1 cellular context compared by ENCODE assay signal in the genomic region with DNA sequence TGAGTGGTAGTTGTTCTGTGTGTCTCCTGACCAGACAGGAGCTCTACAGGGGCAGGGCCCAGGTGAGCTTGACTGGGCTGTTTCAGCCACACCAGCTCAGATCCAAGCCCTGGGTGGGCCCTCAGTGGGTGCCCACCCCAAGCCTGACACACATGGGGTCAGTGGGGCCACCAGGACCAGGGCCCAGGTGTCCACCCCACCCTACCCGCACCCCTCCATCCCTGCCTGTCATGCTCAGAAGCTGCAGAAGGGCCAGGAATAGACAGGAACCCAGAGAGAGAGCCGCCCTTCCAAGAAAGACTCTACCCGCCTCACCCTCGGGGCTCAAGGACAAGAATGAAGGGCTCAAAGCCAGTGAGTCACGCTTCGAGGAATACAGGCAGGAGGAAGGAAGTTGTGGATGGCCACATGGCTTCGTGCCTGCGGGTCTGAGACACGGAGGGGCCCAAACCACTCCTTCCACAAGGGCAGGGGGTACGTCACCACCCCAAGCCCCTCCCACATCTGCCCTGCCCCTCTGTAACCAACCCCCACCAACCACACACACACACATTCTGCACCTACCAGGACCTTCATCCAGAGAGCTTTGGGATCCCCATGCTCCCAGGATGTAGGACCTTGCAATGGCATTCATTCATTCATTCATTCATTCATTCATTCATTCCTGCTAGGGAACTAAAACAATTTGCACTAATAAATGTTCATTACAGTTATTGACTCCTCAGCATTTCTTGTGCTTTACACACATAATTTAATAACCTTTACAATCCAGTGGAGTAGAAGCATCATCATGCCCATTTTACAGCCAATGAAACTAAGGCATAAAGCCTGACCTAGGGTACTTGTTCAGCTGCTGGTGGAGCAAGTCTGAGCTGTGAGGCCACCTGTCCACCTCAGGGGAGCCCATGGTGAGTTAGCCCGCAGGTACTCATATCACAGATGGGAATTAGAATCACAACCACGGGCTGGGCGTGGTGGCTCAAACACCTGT.
TF ChIP-seq lines count a peak whose summit lies in the region.

No MANE protein-coding gene starts in this region.

TF ChIP-seq in GM23338, 12 proteins besides CTCF, POLR2A, EP300 and RAD21 (continued from another document):
- TF ChIP-seq, protein P1, sequence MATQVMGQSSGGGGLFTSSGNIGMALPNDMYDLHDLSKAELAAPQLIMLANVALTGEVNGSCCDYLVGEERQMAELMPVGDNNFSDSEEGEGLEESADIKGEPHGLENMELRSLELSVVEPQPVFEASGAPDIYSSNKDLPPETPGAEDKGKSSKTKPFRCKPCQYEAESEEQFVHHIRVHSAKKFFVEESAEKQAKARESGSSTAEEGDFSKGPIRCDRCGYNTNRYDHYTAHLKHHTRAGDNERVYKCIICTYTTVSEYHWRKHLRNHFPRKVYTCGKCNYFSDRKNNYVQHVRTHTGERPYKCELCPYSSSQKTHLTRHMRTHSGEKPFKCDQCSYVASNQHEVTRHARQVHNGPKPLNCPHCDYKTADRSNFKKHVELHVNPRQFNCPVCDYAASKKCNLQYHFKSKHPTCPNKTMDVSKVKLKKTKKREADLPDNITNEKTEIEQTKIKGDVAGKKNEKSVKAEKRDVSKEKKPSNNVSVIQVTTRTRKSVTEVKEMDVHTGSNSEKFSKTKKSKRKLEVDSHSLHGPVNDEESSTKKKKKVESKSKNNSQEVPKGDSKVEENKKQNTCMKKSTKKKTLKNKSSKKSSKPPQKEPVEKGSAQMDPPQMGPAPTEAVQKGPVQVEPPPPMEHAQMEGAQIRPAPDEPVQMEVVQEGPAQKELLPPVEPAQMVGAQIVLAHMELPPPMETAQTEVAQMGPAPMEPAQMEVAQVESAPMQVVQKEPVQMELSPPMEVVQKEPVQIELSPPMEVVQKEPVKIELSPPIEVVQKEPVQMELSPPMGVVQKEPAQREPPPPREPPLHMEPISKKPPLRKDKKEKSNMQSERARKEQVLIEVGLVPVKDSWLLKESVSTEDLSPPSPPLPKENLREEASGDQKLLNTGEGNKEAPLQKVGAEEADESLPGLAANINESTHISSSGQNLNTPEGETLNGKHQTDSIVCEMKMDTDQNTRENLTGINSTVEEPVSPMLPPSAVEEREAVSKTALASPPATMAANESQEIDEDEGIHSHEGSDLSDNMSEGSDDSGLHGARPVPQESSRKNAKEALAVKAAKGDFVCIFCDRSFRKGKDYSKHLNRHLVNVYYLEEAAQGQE (IDR thresholded peaks at IDR 0.05; ENCODE audit: unreplicated experiment): no peak
